ENCODE assay signal across 22 cellular contexts in genomic region chr5:20266068-20266467, GRCh38.
DNase-seq lines count a peak whose midpoint lies in the region; ATAC-seq, FAIRE-seq and TF ChIP-seq lines count a peak whose summit lies in the region.
"Had no signal": no experiment of that assay in that cellular context is flagged by ENCODE, and none has a peak within 500 bp of the region (broad histone marks: within the 10 kb centered on the region; RNA-seq: fewer than 3 reads in every experiment).

No MANE protein-coding gene starts in this region.

- no peaks in the 10 kb centered on the region for H3K36me3 ChIP-seq in RWPE2 (ENCODE audit: low read depth)
- H3K36me3 ChIP-seq in keratinocyte (ENCODE audit: control insufficient read depth in 2 of 2, extremely low read depth in 1 of 2, insufficient read depth in 2 of 2, low read length in 2 of 2), result no peaks in the 10 kb centered on the region
- H3K36me3 ChIP-seq: BLaER1, MG63, Peyer's patch had no signal

- H3K9me3 ChIP-seq in RWPE2 (ENCODE audit: severe bottlenecking) (no peaks in the 10 kb centered on the region), keratinocyte (ENCODE audit: control insufficient read depth, low read depth, low read length) (no peaks in the 10 kb centered on the region)
- H3K9me3 ChIP-seq: BLaER1, Peyer's patch had no signal

- no peak for TF ChIP-seq POLR2A in erythroblast (IDR thresholded peaks at IDR 0.05; ENCODE audit: low read length)

- H3K27ac ChIP-seq in RWPE2 (ENCODE audit: poor library complexity, severe bottlenecking) (peak overlapping the region; percentile 18), keratinocyte (ENCODE audit: control insufficient read depth, insufficient read depth, low read length) (no peak overlapping the region)
- H3K27ac ChIP-seq: BLaER1, Peyer's patch had no signal

- H3K4me3 ChIP-seq in RWPE2 (ENCODE audit: severe bottlenecking) (no peak overlapping the region), keratinocyte (ENCODE audit: control insufficient read depth in 2 of 3, extremely low read depth in 1 of 3, insufficient read depth in 2 of 3, low read depth in 1 of 3, low read length in 3 of 3) (no peak overlapping the region)
- H3K4me3 ChIP-seq: BLaER1, MG63, Peyer's patch had no signal

- FAIRE-seq in keratinocyte (lab: Jason Lieb, UNC), result peak; percentile 13
- FAIRE-seq: GM19239, H54, HepG2 had no signal

- no peaks in the 10 kb centered on the region for H3K79me2 ChIP-seq in keratinocyte (ENCODE audit: control insufficient read depth, insufficient read depth, low read length)

- ATAC-seq in RWPE2 (ENCODE audit: low read depth), result peak; percentile 97
- ATAC-seq: HepG2 had no signal

- TF ChIP-seq CTCF in RWPE2 (IDR thresholded peaks at IDR 0.05; ENCODE audit: poor library complexity, severe bottlenecking), result no peak
- no peak for TF ChIP-seq CTCF in keratinocyte (optimal IDR thresholded peaks at IDR 0.05 in 1 of 3, IDR thresholded peaks at IDR 0.05 in 1 of 3, conservative IDR thresholded peaks at IDR 0.05 in 1 of 3; ENCODE audit: extremely low read depth in 1 of 3, insufficient read depth in 2 of 3, low read length in 3 of 3)

- peak overlapping the region; percentile 39 for H2AFZ ChIP-seq in keratinocyte (ENCODE audit: control insufficient read depth, low read length)

- no peaks in the 10 kb centered on the region for H3K27me3 ChIP-seq in RWPE2 (ENCODE audit: insufficient read depth, poor library complexity, severe bottlenecking)
- H3K27me3 ChIP-seq in keratinocyte (ENCODE audit: control insufficient read depth, extremely low read depth, insufficient read depth, low read length), result no peaks in the 10 kb centered on the region
- H3K27me3 ChIP-seq: BLaER1, MG63, Peyer's patch had no signal

- no peak overlapping the region for H3K4me2 ChIP-seq in keratinocyte (ENCODE audit: control insufficient read depth, extremely low read depth, insufficient read depth, low read depth, low read length)
- H3K4me2 ChIP-seq: BLaER1 had no signal

- dilution Hi-C loops in keratinocyte (cut with MboI; ENCODE audit: extremely low pct_ligation_motif_present, low sequenced_read_pairs), result no loop called here

- DNase-seq in M059J (ENCODE audit: low read depth), result peak; percentile 49
- no peak for DNase-seq in RWPE2 (ENCODE audit: low spot score)
- peak; percentile 30 for DNase-seq in astrocyte of the hippocampus (ENCODE audit: low read depth, low spot score)
- no peak for DNase-seq in keratinocyte (ENCODE audit: low read depth, low spot score)
- DNase-seq in pons (ENCODE audit: low spot score), result no peak
- DNase-seq in NCI-H748 treated with DMSO at 0.1 percent for 48 hours (lab: John Stamatoyannopoulos, UW), result no peak
- DNase-seq in erythroblast (lab: John Stamatoyannopoulos, UW), result no peak
- DNase-seq: CD4-positive, CD25-positive, alpha-beta regulatory T cell; DMS153; DND-41; Kasumi-1; MG63; NCI-H1105 treated with DMSO at 0.1 percent for 48 hours; NCI-H146; NCI-H2029; NCI-H446 treated with DMSO at 0.1 percent for 48 hours; NCI-H526; Peyer's patch had no signal

- no peak overlapping the region for H3K9ac ChIP-seq in keratinocyte (ENCODE audit: control insufficient read depth, extremely low read depth, insufficient read depth, low read length)
- H3K9ac ChIP-seq: BLaER1 had no signal

- no peaks in the 10 kb centered on the region for H4K20me1 ChIP-seq in keratinocyte (ENCODE audit: control insufficient read depth, extremely low read depth, insufficient read depth, low read length)
- H4K20me1 ChIP-seq: BLaER1 had no signal

- H3K9me1 ChIP-seq in keratinocyte (ENCODE audit: control insufficient read depth, extremely low read depth, insufficient read depth, low read length), result no peaks in the 10 kb centered on the region

- H3K4me1 ChIP-seq in RWPE2 (ENCODE audit: insufficient read depth, poor library complexity, severe bottlenecking) (peaks cover 9% of the 10 kb centered on the region), keratinocyte (ENCODE audit: control insufficient read depth, extremely low read depth, insufficient read depth, low read length) (no peaks in the 10 kb centered on the region)
- H3K4me1 ChIP-seq: BLaER1, Peyer's patch had no signal

Comparison
In these comparisons a context has a peak if more than half of its experiments do, and no peak if none do; other contexts are left out.
1. DNase-seq: peak in M059J (single experiment) and astrocyte of the hippocampus (single experiment); none in RWPE2 (single experiment), keratinocyte (single experiment), pons (single experiment), NCI-H748 treated with DMSO at 0.1 percent for 48 hours (single experiment) and erythroblast (0 of 2).